Comparison of ENCODE assay signal across 8 cellular contexts in genomic region chr3:122415762-122416654, GRCh38. TPM values are rescaled to one million over a fixed set of nuclear protein-coding genes. Genes with fewer than 3 reads are reported as not detected.
DNase-seq lines count a peak whose midpoint lies in the region; ATAC-seq, FAIRE-seq and TF ChIP-seq lines count a peak whose summit lies in the region.

Gene WDR5B, minus strand, starts transcription at chr3:122416062. Its CDS starts 534 bp downstream, at chr3:122415528.

- no peaks in the 10 kb centered on the region for H3K27me3 Mint-ChIP-seq in activated CD8-positive, alpha-beta T cell treated with anti-CD3 and anti-CD28 coated beads, Interleukin-2, amount 10 ng/mL, durations not matched to agents 7 days and 5 days (ENCODE audit: low read depth)

- H3K4me1 ChIP-seq in BLaER1, result peaks cover 35% of the 10 kb centered on the region
- H3K4me1 ChIP-seq in endothelial cell of umbilical vein (ENCODE audit: control insufficient read depth, extremely low read depth, insufficient read depth, low read length), result peaks cover 9% of the 10 kb centered on the region
- H3K4me1 ChIP-seq in mucosa of descending colon (ENCODE audit: low read depth), result peaks cover 19% of the 10 kb centered on the region

- intact Hi-C loops in endothelial cell of umbilical vein (cut with micrococcal nuclease) (loop anchor here (1.0 to 5.0 kb wide), 3 partner anchors 32 to 149 kb away; partner anchors contain the start of genes DTX3L, FAM162A, KPNA1 and PARP9), mucosa of descending colon (cut with DNase I, micrococcal nuclease) (no loop called here)

- H3K4me2 ChIP-seq in BLaER1, result peak within 1 kb of the TSS; percentile 95
- peak within 1 kb of the TSS; percentile 99 for H3K4me2 ChIP-seq in endothelial cell of umbilical vein (ENCODE audit: insufficient read depth, low read length)

- peaks cover 21% of the 10 kb centered on the region for H3K36me3 ChIP-seq in BLaER1
- no peaks in the 10 kb centered on the region for H3K36me3 ChIP-seq in endothelial cell of umbilical vein (ENCODE audit: control insufficient read depth in 2 of 2, extremely low read depth in 1 of 2, insufficient read depth in 2 of 2, low read length in 2 of 2)
- H3K36me3 ChIP-seq in mucosa of descending colon (ENCODE audit: low read depth), result no peaks in the 10 kb centered on the region

- no peaks in the 10 kb centered on the region for H3K27me3 ChIP-seq in BLaER1
- no peaks in the 10 kb centered on the region for H3K27me3 ChIP-seq in endothelial cell of umbilical vein (ENCODE audit: control insufficient read depth in 2 of 2, insufficient read depth in 2 of 2, low read length in 2 of 2)

- peak within 1 kb of the TSS; percentile 99 for H3K27ac Mint-ChIP-seq in activated CD8-positive, alpha-beta T cell treated with anti-CD3 and anti-CD28 coated beads, Interleukin-2, amount 10 ng/mL, durations not matched to agents 7 days and 5 days

- peak; percentile 93 for DNase-seq in HS-27A (ENCODE audit: low read depth)
- DNase-seq in activated CD8-positive, alpha-beta T cell treated with anti-CD3 and anti-CD28 coated beads, Interleukin-2, amount 10 ng/mL, durations not matched to agents 7 days and 5 days, result peak; percentile 99
- peak; percentile 99 for DNase-seq in endothelial cell of umbilical vein (ENCODE audit: low read depth, low spot score)
- DNase-seq in mucosa of descending colon, result peak; percentile 97 to 98 (median 98)
- DNase-seq in stimulated activated CD8-positive, alpha-beta memory T cell treated with anti-CD3 and anti-CD28 coated beads, Interleukin-4, amount 100 ng/mL, for 4 hours (ENCODE audit: low read depth in 2 of 2, low spot score in 1 of 2), result peak; percentile 95 to 99
- DNase-seq in DMS 273 (lab: John Stamatoyannopoulos, UW; ENCODE audit: unreplicated experiment), result no peak

- H3K9me1 ChIP-seq in endothelial cell of umbilical vein (replicated peaks; ENCODE audit: control insufficient read depth, extremely low read depth, insufficient read depth, low read length), result no peaks in the 10 kb centered on the region

- H3K9me3 ChIP-seq in BLaER1 (no peaks in the 10 kb centered on the region), endothelial cell of umbilical vein (replicated peaks; ENCODE audit: control insufficient read depth, insufficient read depth, low read length) (no peaks in the 10 kb centered on the region), mucosa of descending colon (no peaks in the 10 kb centered on the region)

- peak within 1 kb of the TSS; percentile 87 for H2AFZ ChIP-seq in endothelial cell of umbilical vein (ENCODE audit: low read depth, low read length)

- H3K9me3 Mint-ChIP-seq in activated CD8-positive, alpha-beta T cell treated with anti-CD3 and anti-CD28 coated beads, Interleukin-2, amount 10 ng/mL, durations not matched to agents 7 days and 5 days (ENCODE audit: insufficient read depth), result no peaks in the 10 kb centered on the region

- TF ChIP-seq CTCF in endothelial cell of umbilical vein (IDR thresholded peaks at IDR 0.05; ENCODE audit: extremely low read depth in 1 of 2, insufficient read depth in 1 of 2, low read depth in 1 of 2, low read length in 2 of 2), result peak in 1 of 2 donors; percentile 29
- TF ChIP-seq CTCF in mucosa of descending colon (IDR thresholded peaks at IDR 0.05), result peak; percentile 17

- H3K27ac ChIP-seq in BLaER1, result peak within 1 kb of the TSS; percentile 90
- H3K27ac ChIP-seq in endothelial cell of umbilical vein (ENCODE audit: insufficient read depth, low read depth, low read length), result peak within 1 kb of the TSS; percentile 90

- H3K9ac ChIP-seq in BLaER1, result peak within 1 kb of the TSS; percentile 86
- H3K9ac ChIP-seq in endothelial cell of umbilical vein (replicated peaks; ENCODE audit: extremely low read depth, insufficient read depth, low read length), result peak within 1 kb of the TSS; percentile 93

- peaks cover 10% of the 10 kb centered on the region for H3K79me2 ChIP-seq in endothelial cell of umbilical vein (ENCODE audit: control insufficient read depth, insufficient read depth, low read length)

- H3K4me3 Mint-ChIP-seq in activated CD8-positive, alpha-beta T cell treated with anti-CD3 and anti-CD28 coated beads, Interleukin-2, amount 10 ng/mL, durations not matched to agents 7 days and 5 days, result peak within 1 kb of the TSS; percentile 96

- CTCF ChIA-PET in activated CD8-positive, alpha-beta T cell treated with anti-CD3 and anti-CD28 coated beads, Interleukin-2, amount 10 ng/mL, durations not matched to agents 7 days and 5 days (lab: Charles Lee), result interaction anchor here (0.6 to 5.0 kb wide), 14 partner anchors 8 to 869 kb away, joined by 3 to 50 read pairs (median 4); partner anchors contain the start of genes FAM162A, MIX23 and PARP14
- CTCF ChIA-PET in endothelial cell of umbilical vein (lab: Charles Lee), result interaction anchor here (0.7 to 2.2 kb wide), 5 partner anchors 8 to 263 kb away, joined by 3 to 13 read pairs (median 7); partner anchors contain the start of genes FAM162A and MIX23

- TSS peak; percentile 89 for BruUV-seq in endothelial cell of umbilical vein (replicated peaks; lab: Mats Ljungman, UMichigan)

- peaks cover 39% of the 10 kb centered on the region for H3K36me3 Mint-ChIP-seq in activated CD8-positive, alpha-beta T cell treated with anti-CD3 and anti-CD28 coated beads, Interleukin-2, amount 10 ng/mL, durations not matched to agents 7 days and 5 days (ENCODE audit: low read depth)

- H4K20me1 ChIP-seq in BLaER1 (no peaks in the 10 kb centered on the region), endothelial cell of umbilical vein (replicated peaks; ENCODE audit: control insufficient read depth, extremely low read depth, insufficient read depth, low read length) (no peaks in the 10 kb centered on the region)

- ATAC-seq in GM19467 (IDR thresholded peaks at IDR 0.05; ENCODE audit: unreplicated experiment) (peak; percentile 84), mucosa of descending colon (peak; percentile 96)
- peak; percentile 94 for ATAC-seq in activated CD8-positive, alpha-beta T cell treated with anti-CD3 and anti-CD28 coated beads, Interleukin-2, amount 10 ng/mL, durations not matched to agents 7 days and 5 days

- peak; percentile 98 for FAIRE-seq in endothelial cell of umbilical vein (lab: Jason Lieb, UNC)

- H3K4me1 Mint-ChIP-seq in activated CD8-positive, alpha-beta T cell treated with anti-CD3 and anti-CD28 coated beads, Interleukin-2, amount 10 ng/mL, durations not matched to agents 7 days and 5 days (ENCODE audit: low read depth), result peaks cover 51% of the 10 kb centered on the region

- POLR2A ChIA-PET in activated CD8-positive, alpha-beta T cell treated with anti-CD3 and anti-CD28 coated beads, Interleukin-2, amount 10 ng/mL, durations not matched to agents 7 days and 5 days (lab: Charles Lee), result interaction anchor here (0.6 to 3.6 kb wide), 19 partner anchors 8 to 871 kb away, joined by 3 to 33 read pairs (median 4); partner anchors contain the start of genes DTX3L, FAM162A, KPNA1 and MIX23
- POLR2A ChIA-PET in endothelial cell of umbilical vein (lab: Charles Lee), result interaction anchor here (0.6 to 1.2 kb wide), 3 partner anchors 32 to 330 kb away, joined by 3 to 6 read pairs (median 3); partner anchors contain the start of genes FAM162A and PARP14

- dilution Hi-C loops in endothelial cell of umbilical vein (cut with MboI; ENCODE audit: extremely low pct_ligation_motif_present, low sequenced_read_pairs), result no loop called here

- TF ChIP-seq POLR2A in endothelial cell of umbilical vein (IDR thresholded peaks at IDR 0.05; ENCODE audit: low read depth, low read length), result peak; percentile 97

- peak within 1 kb of the TSS; percentile 87 for H3K4me3 ChIP-seq in BLaER1
- H3K4me3 ChIP-seq in endothelial cell of umbilical vein (replicated peaks in 1 of 3; ENCODE audit: insufficient read depth in 1 of 3, low read depth in 1 of 3, low read length in 3 of 3), result peak within 1 kb of the TSS; percentile 71 to 94 (median 80)
- peak within 1 kb of the TSS; percentile 28 for H3K4me3 ChIP-seq in mucosa of descending colon

TF ChIP-seq in endothelial cell of umbilical vein, 7 proteins besides CTCF, POLR2A, EP300 and RAD21:
- TF ChIP-seq POLR2AphosphoS5 (IDR thresholded peaks at IDR 0.05; ENCODE audit: insufficient read depth, low read depth, low read length) (peak; percentile 94), MYC (IDR thresholded peaks at IDR 0.05; ENCODE audit: low read depth, low read length) (peak; percentile 64), FOS (IDR thresholded peaks at IDR 0.05; ENCODE audit: borderline replicate concordance, insufficient read depth, low read length) (peak; percentile 3), MAX (IDR thresholded peaks at IDR 0.05; ENCODE audit: insufficient read depth, insufficient read length) (peak; percentile 34), GATA2 (IDR thresholded peaks at IDR 0.05; ENCODE audit: insufficient read depth, insufficient read length, low read depth, low read length) (no peak)
TF ChIP-seq in endothelial cell of umbilical vein: peak in this region for 4.

RNA-seq across cellular contexts. Expression of gene WDR5B, which starts in this region (rescaled TPM):
- total RNA-seq in activated CD8-positive, alpha-beta T cell treated with anti-CD3 and anti-CD28 coated beads, Interleukin-2, amount 10 ng/mL, durations not matched to agents 7 days and 5 days, result 1 to 10 TPM; 4.5 to 5.1 TPM
- total RNA-seq in endothelial cell of umbilical vein (2.6 and 3.7 TPM in 2 replicates), mucosa of descending colon (1 to 10 TPM; 2.3 to 3.4 (median 3.2) TPM)
- 1.6 and 1.8 TPM in 2 replicates for polyA plus RNA-seq in endothelial cell of umbilical vein
- polyA plus RNA-seq in endothelial cell of umbilical vein (2011; cell fraction: cytosol; rRNA removed), result 1.7 and 1.8 TPM in 2 replicates
- 1.5 and 2.6 TPM in 2 replicates for polyA plus RNA-seq in endothelial cell of umbilical vein (2011; cell fraction: nucleus; rRNA removed)
- polyA plus RNA-seq in endothelial cell of umbilical vein (2012), result 1.9 and 2.4 TPM in 2 replicates
- polyA minus RNA-seq in endothelial cell of umbilical vein, result 2.9 and 3.3 TPM in 2 replicates
- 1.9 TPM for polyA minus RNA-seq in endothelial cell of umbilical vein (2011; cell fraction: cytosol; rRNA and poly(A)+ RNA removed)
- polyA minus RNA-seq in endothelial cell of umbilical vein (2011; cell fraction: nucleus; rRNA and poly(A)+ RNA removed), result 3.8 and 5.8 TPM in 2 replicates

Comparison
In these comparisons a context has a peak if more than half of its experiments do, and no peak if none do; other contexts are left out.
1. H3K4me3 ChIP-seq: peak in every context shown above with its lines; median percentile 87 in BLaER1; 80 in endothelial cell of umbilical vein; 28 in mucosa of descending colon.